Comparison of ENCODE assay signal across 9 cellular contexts in genomic region chr9:129712595-129713524, GRCh38. TPM values are rescaled to one million over a fixed set of nuclear protein-coding genes. Genes with fewer than 3 reads are reported as not detected.
DNase-seq lines count a peak whose midpoint lies in the region; ATAC-seq and TF ChIP-seq lines count a peak whose summit lies in the region.
"Had no signal": no experiment of that assay in that cellular context is flagged by ENCODE, and none has a peak within 500 bp of the region (broad histone marks: within the 10 kb centered on the region; RNA-seq: fewer than 3 reads in every experiment).

No MANE protein-coding gene starts in this region.

- peak overlapping the region; percentile 93 for H3K18ac ChIP-seq in IMR-90 (ENCODE audit: low read depth, low read length)
- peak overlapping the region; percentile 92 for H3K18ac ChIP-seq in neuronal stem cell (ENCODE audit: low read length)

- CTCF ChIA-PET in IMR-90 (lab: Yijun Ruan, JAX), result interaction anchor here (0.8 to 2.1 kb wide), 4 partner anchors 13 to 89 kb away, joined by 3 to 7 read pairs (median 5); no protein-coding TSS in a partner anchor

- H3K4me3 ChIP-seq in IMR-90 (ENCODE audit: insufficient read depth, low read depth, low read length) (peak overlapping the region; percentile 3; the same call in 1 of the 2 replicates), neuronal stem cell (ENCODE audit: low read length in 2 of 2) (no peak overlapping the region)
- H3K4me3 ChIP-seq in effector memory CD4-positive, alpha-beta T cell (ENCODE audit: insufficient read depth, low read depth, low read length, poor library complexity, severe bottlenecking), result no peak overlapping the region

- BruUV-seq in IMR-90 (replicated peaks; lab: Mats Ljungman, UMichigan), result no TSS peak

- H3K23ac ChIP-seq in IMR-90 (ENCODE audit: low read depth, low read length) (peak overlapping the region; percentile 96), neuronal stem cell (ENCODE audit: low read depth, low read length, poor library complexity) (no peak overlapping the region)

- TF ChIP-seq RAD21 in IMR-90 (IDR thresholded peaks at IDR 0.05; ENCODE audit: low read length), result no peak

- no peak for TF ChIP-seq POLR2A in IMR-90 (IDR thresholded peaks at IDR 0.05; ENCODE audit: low read depth, low read length)

- peak overlapping the region; percentile 81 for H4K5ac ChIP-seq in IMR-90 (ENCODE audit: low read depth, low read length)

- H4K8ac ChIP-seq in IMR-90 (ENCODE audit: low read depth in 2 of 2, low read length in 2 of 2) (peak overlapping the region; percentile 80 to 95), neuronal stem cell (ENCODE audit: low read depth, low read length) (peak overlapping the region; percentile 53)

- H2BK20ac ChIP-seq in IMR-90 (ENCODE audit: low read depth, low read length), result peak overlapping the region; percentile 98

- peak overlapping the region; percentile 69; the same call in 2 of the 3 replicates for H2BK15ac ChIP-seq in IMR-90 (ENCODE audit: low read depth, low read length)
- H2BK15ac ChIP-seq in neuronal stem cell (ENCODE audit: low read length), result no peak overlapping the region

- H2BK5ac ChIP-seq in IMR-90 (ENCODE audit: low read depth, low read length, poor library complexity, severe bottlenecking) (peak overlapping the region; percentile 84), neuronal stem cell (ENCODE audit: low read length) (no peak overlapping the region)

- H2AFZ ChIP-seq in IMR-90 (replicated peaks; ENCODE audit: low read length, poor library complexity), result peak overlapping the region; percentile 72
- peak overlapping the region; percentile 80 for H2AFZ ChIP-seq in neuronal stem cell (ENCODE audit: low read length)

- H3K4ac ChIP-seq in IMR-90 (ENCODE audit: low read depth, low read length) (peak overlapping the region; percentile 97), neuronal stem cell (ENCODE audit: low read length) (no peak overlapping the region)

- intact Hi-C loops in IMR-90 (cut with micrococcal nuclease), result loop anchor here (1.0 to 5.0 kb wide), 2 partner anchors 46 to 71 kb away; partner anchors contain the start of genes ASB6 and PRRX2

- H2AK5ac ChIP-seq in IMR-90 (ENCODE audit: low read depth, low read length) (peak overlapping the region; percentile 97), neuronal stem cell (ENCODE audit: low read depth, low read length) (peak overlapping the region; percentile 99)

- WGBS in IMR-90 (ENCODE audit: extremely low coverage in 2 of 2, insufficient read length in 1 of 2), 2 experiments, result 56% methylated on average over 6 of the region's 34 CpGs; no CpG with 5 or more reads in 1 of the 2 experiments
- no CpG with 5 or more reads among the region's 34 CpGs for WGBS in neuronal stem cell (ENCODE audit: extremely low coverage in 2 of 2, insufficient read length in 2 of 2, insufficient replicate concordance in 1 of 2), 2 donors

- H4K91ac ChIP-seq in IMR-90 (ENCODE audit: insufficient read depth, low read depth, low read length) (peak overlapping the region; percentile 97), neuronal stem cell (ENCODE audit: low read depth, low read length, poor library complexity) (no peak overlapping the region)

- DNase-seq in AG09319 (ENCODE audit: extremely low read depth, low read depth), result peak; percentile 79
- DNase-seq in IMR-90, result peak; percentile 87
- DNase-seq in dedifferentiated amniotic fluid mesenchymal stem cell (ENCODE audit: extremely low spot score), result peak; percentile 83
- peak; percentile 42 for DNase-seq in neuronal stem cell (ENCODE audit: low spot score)
- no peak for DNase-seq in effector memory CD4-positive, alpha-beta T cell
- DNase-seq in NCI-H524 (lab: John Stamatoyannopoulos, UW), result no peak
- DNase-seq in DMS79 treated with DMSO at 0.1 percent for 48 hours (lab: John Stamatoyannopoulos, UW), result no peak
- DNase-seq: DMS53 had no signal

- peaks cover 5% of the 10 kb centered on the region; the same call in 1 of the 2 replicates for H4K20me1 ChIP-seq in IMR-90 (ENCODE audit: insufficient read depth, low read length)

- H2BK12ac ChIP-seq in neuronal stem cell (ENCODE audit: low read length), result peak overlapping the region; percentile 97

- POLR2A ChIA-PET in IMR-90 (lab: Charles Lee; ENCODE audit: unreplicated experiment), result interaction anchor here (0.6 to 1.3 kb wide), 3 partner anchors 15 to 87 kb away, joined by 3 to 9 read pairs (median 4); no protein-coding TSS in a partner anchor

- H3K36me3 ChIP-seq in IMR-90 (ENCODE audit: control insufficient read depth, insufficient read depth, low read length), result no peaks in the 10 kb centered on the region; the same call in 1 of the 2 replicates
- H3K36me3 ChIP-seq in neuronal stem cell (replicated peaks in 1 of 2; ENCODE audit: control insufficient read depth in 2 of 2, insufficient read depth in 2 of 2, low read length in 2 of 2), result no peaks in the 10 kb centered on the region
- H3K36me3 ChIP-seq in effector memory CD4-positive, alpha-beta T cell (ENCODE audit: control insufficient read depth, insufficient read depth, low read length), result no peaks in the 10 kb centered on the region

- TF ChIP-seq CTCF in AG09319 (IDR thresholded peaks at IDR 0.05; ENCODE audit: low read depth, low read length) (peak; percentile 5), IMR-90 (conservative IDR thresholded peaks at IDR 0.05; ENCODE audit: low read depth, low read length) (peak; percentile 21; the same call in 1 of the 2 replicates)

- H3K14ac ChIP-seq in IMR-90 (replicated peaks; ENCODE audit: low read depth, low read length), result peak overlapping the region; percentile 91
- peak overlapping the region; percentile 72 for H3K14ac ChIP-seq in neuronal stem cell (ENCODE audit: low read length)

- H3K9me1 ChIP-seq in IMR-90 (ENCODE audit: insufficient read depth, low read length), result peaks cover 48% of the 10 kb centered on the region

- ATAC-seq in IMR-90 (ENCODE audit: low read depth), result peak; percentile 61
- ATAC-seq in HG03139 (IDR thresholded peaks at IDR 0.05; ENCODE audit: unreplicated experiment), result no peak

- in situ Hi-C loops in IMR-90 (cut with MboI; ENCODE audit: low sequenced_read_pairs), result no loop called here

- peak overlapping the region; percentile 44 for H3K4me2 ChIP-seq in IMR-90 (ENCODE audit: low read depth, low read length)
- H3K4me2 ChIP-seq in neuronal stem cell (ENCODE audit: insufficient read depth, low read length, poor library complexity, severe bottlenecking), result no peak overlapping the region

- H3K9ac ChIP-seq in IMR-90 (ENCODE audit: low read depth, low read length), result peak overlapping the region; percentile 70
- H3K9ac ChIP-seq in neuronal stem cell (ENCODE audit: low read depth, low read length, poor library complexity), result no peak overlapping the region

- H3K9me3 ChIP-seq in IMR-90 (ENCODE audit: control insufficient read depth, insufficient read depth, low read length) (no peaks in the 10 kb centered on the region), neuronal stem cell (replicated peaks in 1 of 2; ENCODE audit: control insufficient read depth in 2 of 2, insufficient read depth in 1 of 2, low read depth in 1 of 2, low read length in 2 of 2) (no peaks in the 10 kb centered on the region)
- no peaks in the 10 kb centered on the region for H3K9me3 ChIP-seq in effector memory CD4-positive, alpha-beta T cell (ENCODE audit: control insufficient read depth, low read length)

- H3K56ac ChIP-seq in IMR-90 (ENCODE audit: extremely low read depth, insufficient read depth, low read length), result peak overlapping the region; percentile 94

- H3K27me3 ChIP-seq in IMR-90 (ENCODE audit: control insufficient read depth, insufficient read depth, low read length), result no peaks in the 10 kb centered on the region
- H3K27me3 ChIP-seq in neuronal stem cell (ENCODE audit: control insufficient read depth in 3 of 3, insufficient read depth in 3 of 3, low read depth in 1 of 3, low read length in 3 of 3), result peaks cover 0 to 24% (median 0%) of the 10 kb centered on the region in 3 experiments
- H3K27me3 ChIP-seq in effector memory CD4-positive, alpha-beta T cell (replicated peaks; ENCODE audit: control insufficient read depth, insufficient read depth, low read length, poor library complexity, severe bottlenecking), result no peaks in the 10 kb centered on the region

- H2BK120ac ChIP-seq in IMR-90 (ENCODE audit: low read depth, low read length) (peak overlapping the region; percentile 98), neuronal stem cell (ENCODE audit: low read depth, low read length) (no peak overlapping the region)

- H3K27ac ChIP-seq in IMR-90 (ENCODE audit: insufficient read depth, low read length), result peak overlapping the region; percentile 81
- H3K27ac ChIP-seq in neuronal stem cell (replicated peaks; ENCODE audit: low read length), result peak overlapping the region; percentile 87
- H3K27ac ChIP-seq in effector memory CD4-positive, alpha-beta T cell (ENCODE audit: insufficient read depth, low read length, poor library complexity, severe bottlenecking), result no peak overlapping the region

- H2AK9ac ChIP-seq in IMR-90 (replicated peaks; ENCODE audit: low read depth, low read length, poor library complexity), result peak overlapping the region; percentile 90

- H3K79me1 ChIP-seq in IMR-90 (ENCODE audit: low read depth in 1 of 2, low read length in 2 of 2) (peaks cover 14 to 73% of the 10 kb centered on the region in 2 experiments), neuronal stem cell (ENCODE audit: low read depth, low read length) (no peaks in the 10 kb centered on the region)

- H3K4me1 ChIP-seq in IMR-90 (ENCODE audit: control insufficient read depth, insufficient read depth, low read length) (peaks cover 51% of the 10 kb centered on the region), neuronal stem cell (ENCODE audit: control insufficient read depth in 2 of 2, insufficient read depth in 1 of 2, low read depth in 1 of 2, low read length in 2 of 2) (peaks cover 16 to 30% of the 10 kb centered on the region in 2 donors)
- H3K4me1 ChIP-seq in effector memory CD4-positive, alpha-beta T cell (ENCODE audit: control insufficient read depth, insufficient read depth, low read length, poor library complexity, severe bottlenecking), result peaks cover 19% of the 10 kb centered on the region

- dilution Hi-C loops in IMR-90 (cut with HindIII; ENCODE audit: low sequenced_read_pairs, unreplicated experiment), result no loop called here

RNA-seq across cellular contexts. Expression of gene PTGES, which starts 40.0 kb away (rescaled TPM):
- total RNA-seq in IMR-90 (2012; rRNA removed), result 2.8 and 3.2 TPM in 2 replicates
- 6.3 TPM in 2 replicates for polyA plus RNA-seq in IMR-90 (2012; rRNA removed)
- 6.9 and 12.7 TPM in 2 replicates for polyA plus RNA-seq in IMR-90 (2012; cell fraction: cytosol; rRNA removed)
- 1.5 TPM in 2 replicates for polyA plus RNA-seq in IMR-90 (2012; cell fraction: nucleus; rRNA removed; ENCODE audit: low replicate concordance)
- 4.1 TPM for polyA plus RNA-seq in neuronal stem cell (2013, experiment 1 of 2)
- 4.1 TPM for polyA plus RNA-seq in neuronal stem cell (2013, experiment 2 of 2)

RNA-seq across cellular contexts. Expression of gene PRRX2, which starts 47.4 kb away (rescaled TPM):
- 12.7 and 13.1 TPM in 2 replicates for total RNA-seq in IMR-90 (2012; rRNA removed)
- 35.5 and 45.9 TPM in 2 replicates for polyA plus RNA-seq in IMR-90 (2012; rRNA removed)
- polyA plus RNA-seq in IMR-90 (2012; cell fraction: cytosol; rRNA removed), result 19.5 and 46.6 TPM in 2 replicates
- polyA plus RNA-seq in IMR-90 (2012; cell fraction: nucleus; rRNA removed; ENCODE audit: low replicate concordance), result 10.2 and 29.0 TPM in 2 replicates
- polyA plus RNA-seq in neuronal stem cell (2013, experiment 1 of 2), result 26.3 TPM
- polyA plus RNA-seq in neuronal stem cell (2013, experiment 2 of 2), result 25.0 TPM

Comparison
In these comparisons a context has a peak if more than half of its experiments do, and no peak if none do; other contexts are left out.
1. DNase-seq: peak in AG09319 (single experiment), IMR-90 (single experiment), dedifferentiated amniotic fluid mesenchymal stem cell (single experiment) and neuronal stem cell (single experiment); none in effector memory CD4-positive, alpha-beta T cell (0 of 3), NCI-H524 (0 of 2) and DMS79 treated with DMSO at 0.1 percent for 48 hours (single experiment).